8 cellular contexts compared by ENCODE assay signal in genomic region chr19:49869484-49870308, GRCh38. TPM values are rescaled to one million over a fixed set of nuclear protein-coding genes. Genes with fewer than 3 reads are reported as not detected.
DNase-seq lines count a peak whose midpoint lies in the region; ATAC-seq, FAIRE-seq and TF ChIP-seq lines count a peak whose summit lies in the region.

No MANE protein-coding gene starts in this region.

- H3K27me3 ChIP-seq in small intestine (ENCODE audit: control insufficient read depth in 2 of 2, insufficient read depth in 2 of 2, low read length in 2 of 2), result no peaks in the 10 kb centered on the region

- POLR2A ChIA-PET in WTC11 (lab: Charles Lee), result interaction anchor here (0.5 to 1.7 kb wide), 10 partner anchors 7 to 1011 kb away, joined by 3 to 13 read pairs (median 5); partner anchors contain the start of genes AKT1S1, AP2A1, ATF5 and FUZ

- H3K4me1 Mint-ChIP-seq in WTC11, result peaks cover 25% of the 10 kb centered on the region

- peak; percentile 66 for ATAC-seq in GM18909 (IDR thresholded peaks at IDR 0.05; ENCODE audit: poor library complexity, unreplicated experiment)
- peak; percentile 66 for ATAC-seq in HG03159 (IDR thresholded peaks at IDR 0.05; ENCODE audit: unreplicated experiment)
- peak; percentile 82 for ATAC-seq in WTC11

- H3K27ac Mint-ChIP-seq in WTC11, result peak overlapping the region; percentile 96

- CTCF ChIA-PET in WTC11 (lab: Charles Lee), result interaction anchor here (0.6 to 2.2 kb wide), 17 partner anchors 8 to 772 kb away, joined by 3 to 11 read pairs (median 5); partner anchors contain the start of genes AKT1S1, AP2A1, FUZ and PTOV1

- TF ChIP-seq CTCF in WTC11 (IDR thresholded peaks at IDR 0.05) (no peak), cardiac fibroblast (IDR thresholded peaks at IDR 0.05; ENCODE audit: low read depth, low read length) (no peak)

- FAIRE-seq in small intestine (lab: Jason Lieb, UNC), result peak; percentile 98

- H3K36me3 ChIP-seq in small intestine (ENCODE audit: control insufficient read depth in 2 of 2, insufficient read depth in 2 of 2, low read length in 2 of 2), result peaks cover 0 to 2% of the 10 kb centered on the region in 2 donors

- peaks cover 3% of the 10 kb centered on the region; the same call in 1 of the 2 replicates for H3K9me3 Mint-ChIP-seq in WTC11

- WGBS in small intestine, 3 donors, result 1% methylated on average over 53 to 67 of the region's 67 CpGs

- no peaks in the 10 kb centered on the region for H3K27me3 Mint-ChIP-seq in WTC11 (ENCODE audit: low read depth)

- H3K4me3 ChIP-seq in cardiac fibroblast (replicated peaks in 1 of 2; ENCODE audit: low read depth in 2 of 2, low read length in 2 of 2) (peak overlapping the region; percentile 43 to 50), small intestine (ENCODE audit: low read depth in 1 of 2, low read length in 2 of 2) (peak overlapping the region; percentile 38 to 51)

- no peaks in the 10 kb centered on the region for H3K9me3 ChIP-seq in small intestine (ENCODE audit: control insufficient read depth, low read depth)

- peak overlapping the region; percentile 81 to 87 for H3K27ac ChIP-seq in small intestine (ENCODE audit: low read depth in 1 of 2, low read length in 1 of 2)

- no peak overlapping the region for H3K4me3 Mint-ChIP-seq in WTC11

- DNase-seq in AG08395 (ENCODE audit: low spot score), result peak; percentile 98
- DNase-seq in NCI-H2227 treated with DMSO at 0.1 percent for 48 hours (lab: John Stamatoyannopoulos, UW), result peak; percentile 96
- DNase-seq in WTC11 (ENCODE audit: low spot score), result peak; percentile 97
- DNase-seq in cardiac fibroblast (ENCODE audit: low read depth in 2 of 2), result peak; percentile 100
- DNase-seq in iPS-NIHi7 (ENCODE audit: extremely low spot score), result peak; percentile 89
- peak; percentile 100 for DNase-seq in small intestine

- H3K4me1 ChIP-seq in small intestine (ENCODE audit: control insufficient read depth in 2 of 2, insufficient read depth in 1 of 2, low read depth in 1 of 2, low read length in 1 of 2), result peaks cover 3 to 6% of the 10 kb centered on the region in 2 donors

- H3K36me3 Mint-ChIP-seq in WTC11, result peaks cover 6% of the 10 kb centered on the region

TF ChIP-seq in WTC11, 78 proteins besides CTCF, POLR2A, EP300 and RAD21 (continues in another document):
- no peak for TF ChIP-seq ZNF121 (CRISPR knock-in tag; IDR thresholded peaks at IDR 0.05)
- TF ChIP-seq, protein P1, sequence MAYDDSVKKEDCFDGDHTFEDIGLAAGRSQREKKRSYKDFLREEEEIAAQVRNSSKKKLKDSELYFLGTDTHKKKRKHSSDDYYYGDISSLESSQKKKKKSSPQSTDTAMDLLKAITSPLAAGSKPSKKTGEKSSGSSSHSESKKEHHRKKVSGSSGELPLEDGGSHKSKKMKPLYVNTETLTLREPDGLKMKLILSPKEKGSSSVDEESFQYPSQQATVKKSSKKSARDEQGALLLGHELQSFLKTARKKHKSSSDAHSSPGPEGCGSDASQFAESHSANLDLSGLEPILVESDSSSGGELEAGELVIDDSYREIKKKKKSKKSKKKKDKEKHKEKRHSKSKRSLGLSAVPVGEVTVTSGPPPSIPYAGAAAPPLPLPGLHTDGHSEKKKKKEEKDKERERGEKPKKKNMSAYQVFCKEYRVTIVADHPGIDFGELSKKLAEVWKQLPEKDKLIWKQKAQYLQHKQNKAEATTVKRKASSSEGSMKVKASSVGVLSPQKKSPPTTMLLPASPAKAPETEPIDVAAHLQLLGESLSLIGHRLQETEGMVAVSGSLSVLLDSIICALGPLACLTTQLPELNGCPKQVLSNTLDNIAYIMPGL (CRISPR knock-in tag; IDR thresholded peaks at IDR 0.05), result no peak
- TF ChIP-seq ZNF396 (CRISPR knock-in tag; IDR thresholded peaks at IDR 0.05; ENCODE audit: borderline replicate concordance), result no peak
- TF ChIP-seq, protein P2, sequence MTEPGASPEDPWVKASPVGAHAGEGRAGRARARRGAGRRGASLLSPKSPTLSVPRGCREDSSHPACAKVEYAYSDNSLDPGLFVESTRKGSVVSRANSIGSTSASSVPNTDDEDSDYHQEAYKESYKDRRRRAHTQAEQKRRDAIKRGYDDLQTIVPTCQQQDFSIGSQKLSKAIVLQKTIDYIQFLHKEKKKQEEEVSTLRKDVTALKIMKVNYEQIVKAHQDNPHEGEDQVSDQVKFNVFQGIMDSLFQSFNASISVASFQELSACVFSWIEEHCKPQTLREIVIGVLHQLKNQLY (CRISPR knock-in tag; IDR thresholded peaks at IDR 0.05), result no peak
- TF ChIP-seq EMX1 (CRISPR knock-in tag; IDR thresholded peaks at IDR 0.05), result no peak
- TF ChIP-seq CBFB (CRISPR knock-in tag; IDR thresholded peaks at IDR 0.05; ENCODE audit: low read depth), result no peak
- TF ChIP-seq ZNF671 (CRISPR knock-in tag; IDR thresholded peaks at IDR 0.05), result no peak
- no peak for TF ChIP-seq TEAD1 (CRISPR knock-in tag; IDR thresholded peaks at IDR 0.05)
- TF ChIP-seq E2F1 (CRISPR knock-in tag; IDR thresholded peaks at IDR 0.05), result no peak
- TF ChIP-seq RELA (CRISPR knock-in tag; IDR thresholded peaks at IDR 0.05; ENCODE audit: borderline replicate concordance), result no peak
- no peak for TF ChIP-seq ZNF219 (CRISPR knock-in tag; IDR thresholded peaks at IDR 0.05; ENCODE audit: borderline replicate concordance)
- no peak for TF ChIP-seq NFE2L1 (CRISPR knock-in tag; IDR thresholded peaks at IDR 0.05)
- no peak for TF ChIP-seq PRRX2 (CRISPR knock-in tag; IDR thresholded peaks at IDR 0.05)
- peak; percentile 37; the same call in 1 of the 2 replicates for TF ChIP-seq MAX (CRISPR knock-in tag; IDR thresholded peaks at IDR 0.05)
- peak; percentile 86; the same call in 1 of the 2 replicates for TF ChIP-seq SMAD3 (CRISPR knock-in tag; IDR thresholded peaks at IDR 0.05; ENCODE audit: borderline replicate concordance)
- no peak for TF ChIP-seq E2F4 (CRISPR knock-in tag; IDR thresholded peaks at IDR 0.05; ENCODE audit: borderline replicate concordance, low read depth)
- no peak for TF ChIP-seq ATF3 (CRISPR knock-in tag; conservative IDR thresholded peaks at IDR 0.05)
- TF ChIP-seq ZNF317 (CRISPR knock-in tag; IDR thresholded peaks at IDR 0.05; ENCODE audit: borderline replicate concordance, low read depth), result no peak
- TF ChIP-seq ETV6 (CRISPR knock-in tag; IDR thresholded peaks at IDR 0.05), result peak; percentile 79
- TF ChIP-seq, protein P3, sequence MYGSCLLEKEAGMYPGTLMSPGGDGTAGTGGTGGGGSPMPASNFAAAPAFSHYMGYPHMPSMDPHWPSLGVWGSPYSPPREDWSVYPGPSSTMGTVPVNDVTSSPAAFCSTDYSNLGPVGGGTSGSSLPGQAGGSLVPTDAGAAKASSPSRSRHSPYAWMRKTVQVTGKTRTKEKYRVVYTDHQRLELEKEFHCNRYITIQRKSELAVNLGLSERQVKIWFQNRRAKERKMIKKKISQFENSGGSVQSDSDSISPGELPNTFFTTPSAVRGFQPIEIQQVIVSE (CRISPR knock-in tag; IDR thresholded peaks at IDR 0.05; ENCODE audit: borderline replicate concordance), result no peak
- no peak for TF ChIP-seq E2F5 (CRISPR knock-in tag; IDR thresholded peaks at IDR 0.05)

RNA-seq across cellular contexts. Expression of gene PNKP, which starts 2.3 kb away (rescaled TPM):
- 133 to 146 TPM (median 142 TPM) in 3 replicates for total RNA-seq in WTC11 (2021)
- polyA plus RNA-seq in small intestine, result 10 to 100 TPM; 45.9 to 49.9 (median 49.4) TPM

RNA-seq across cellular contexts. Expression of gene AKT1S1, which starts 7.5 kb away (rescaled TPM):
- 41.9 to 47.8 TPM (median 46.5 TPM) in 3 replicates for total RNA-seq in WTC11 (2021)
- 10 to 100 TPM; 30.6 to 54.9 (median 35.1) TPM for polyA plus RNA-seq in small intestine

RNA-seq across cellular contexts. Expression of gene TBC1D17, which starts 7.8 kb away (rescaled TPM):
- total RNA-seq in WTC11 (2021), result 44.4 to 52.8 TPM (median 46.7 TPM) in 3 replicates
- 10 to 100 TPM; 23.6 to 52.6 (median 36.2) TPM for polyA plus RNA-seq in small intestine

RNA-seq across cellular contexts. Expression of gene PTOV1, which starts 18.7 kb away (rescaled TPM):
- total RNA-seq in WTC11 (2021), result 296 to 316 TPM (median 306 TPM) in 3 replicates
- polyA plus RNA-seq in small intestine, result 100 to 1,000 TPM in 1 of 3 donors, 10 to 100 TPM in 2; 71.4 to 101 (median 74.8) TPM

RNA-seq across cellular contexts. Expression of gene IL4I1, which starts 27.0 kb away (rescaled TPM):
- 0.83 to 1.4 TPM (median 0.99 TPM) in 3 replicates for total RNA-seq in WTC11 (2021)
- polyA plus RNA-seq in small intestine, result 1 to 10 TPM in 2 of 3 donors, not detected in 1; 1.0 to 1.3 TPM

Comparison
In these comparisons a context has a peak if more than half of its experiments do, and no peak if none do; other contexts are left out.
1. Peak in every context shown above with its lines: DNase-seq, ATAC-seq, H3K4me3 ChIP-seq and H3K27ac ChIP-seq.